ENCODE assay signal across 23 cellular contexts in genomic region chr16:82366462-82366861, GRCh38.
"Had no signal": no experiment of that assay in that cellular context is flagged by ENCODE, and none has a peak within 500 bp of the region (broad histone marks: within the 10 kb centered on the region; RNA-seq: fewer than 3 reads in every experiment).

No MANE protein-coding gene starts in this region.

- H3K27me3 ChIP-seq: colonic mucosa, dorsolateral prefrontal cortex, esophagus muscularis mucosa, esophagus squamous epithelium, gastrocnemius medialis, gastroesophageal sphincter, heart left ventricle, heart right ventricle had no signal

- H3K36me3 ChIP-seq: colonic mucosa, esophagus muscularis mucosa, esophagus squamous epithelium, gastrocnemius medialis, gastroesophageal sphincter, heart left ventricle, heart right ventricle had no signal

- H3K9me3 ChIP-seq: colonic mucosa, esophagus muscularis mucosa, esophagus squamous epithelium, gastrocnemius medialis, gastroesophageal sphincter, heart left ventricle, heart right ventricle had no signal

- H3K4me1 ChIP-seq: colonic mucosa, esophagus muscularis mucosa, esophagus squamous epithelium, gastrocnemius medialis, gastroesophageal sphincter, heart left ventricle, heart right ventricle had no signal

- H3K4me3 ChIP-seq: colonic mucosa, coronary artery, dorsolateral prefrontal cortex, esophagus muscularis mucosa, esophagus squamous epithelium, gastrocnemius medialis, gastroesophageal sphincter, heart left ventricle, heart right ventricle had no signal

- ATAC-seq: effector memory CD8-positive, alpha-beta T cell; esophagus mucosa; foreskin keratinocyte; gastrocnemius medialis; gastroesophageal sphincter; heart left ventricle; heart right ventricle had no signal

- H3K27ac ChIP-seq: colonic mucosa, coronary artery, dorsolateral prefrontal cortex, epithelial cell of prostate, esophagus muscularis mucosa, esophagus squamous epithelium, foreskin keratinocyte, gastrocnemius medialis, gastroesophageal sphincter, heart left ventricle, heart right ventricle had no signal

- DNase-seq: colonic mucosa; cortex of kidney; dermis blood vessel endothelial cell; dorsolateral prefrontal cortex; effector CD4-positive, alpha-beta T cell; effector CD8-positive, alpha-beta T cell; effector memory CD4-positive, alpha-beta T cell; effector memory CD8-positive, alpha-beta T cell; endodermal cell; erythroblast; esophagus squamous epithelium; foreskin fibroblast; foreskin melanocyte; gastrocnemius medialis; glutamatergic neuron; heart left ventricle; heart right ventricle had no signal
